In genomic region chr13:51125495-51126226, GRCh38 we compare ENCODE assay signal across 8 cellular contexts. TPM values are rescaled to one million over a fixed set of nuclear protein-coding genes. Genes with fewer than 3 reads are reported as not detected.
A peak's percentile ranks its signal among the peaks of the same experiment; 100 is the strongest.
DNase-seq lines count a peak whose midpoint lies in the region; ATAC-seq and TF ChIP-seq lines count a peak whose summit lies in the region.

No MANE protein-coding gene starts in this region.

- no peaks in the 10 kb centered on the region for H3K36me3 ChIP-seq in breast epithelium

- peaks cover 0 to 4% of the 10 kb centered on the region in 2 donors for H3K9me3 ChIP-seq in breast epithelium

- H3K27ac ChIP-seq in breast epithelium = no peak overlapping the region

- peak; percentile 82 for ATAC-seq in HG02588 (IDR thresholded peaks at IDR 0.05; ENCODE audit: unreplicated experiment)

- peak; percentile 48 to 64 (median 49) for TF ChIP-seq CTCF in breast epithelium (IDR thresholded peaks at IDR 0.05)

- TF ChIP-seq POLR2A in breast epithelium (IDR thresholded peaks at IDR 0.05) = no peak

- no peaks in the 10 kb centered on the region for H3K27me3 ChIP-seq in breast epithelium

- intact Hi-C loops in breast epithelium (cut with DNase I; ENCODE audit: low total_unique reads) = no loop called here

- peak; percentile 74 for DNase-seq in activated effector memory CD4-positive, alpha-beta T cell treated with anti-CD3 and anti-CD28 coated beads, Interleukin-2, amount 50 U/mL, for 16 hours
- no peak for DNase-seq in activated effector memory CD4-positive, alpha-beta T cell treated with Interleukin-2 at 50 U/mL for 16 hours
- DNase-seq in NCI-H1048 (lab: John Stamatoyannopoulos, UW) = peak; percentile 20
- DNase-seq in SK-N-DZ (ENCODE audit: low spot score) = peak; percentile 79
- no peak for DNase-seq in breast epithelium (ENCODE audit: low spot score in 2 of 2)
- DNase-seq in kidney glomerular epithelial cell (lab: John Stamatoyannopoulos, UW) = peak; percentile 7
- DNase-seq in stimulated activated CD4-positive, alpha-beta T cell treated with anti-CD3 and anti-CD28 coated beads, Interleukin-4, amount 100 ng/mL, for 48 hours (ENCODE audit: low read depth in 2 of 2) = peak; percentile 16 to 33

- no peaks in the 10 kb centered on the region for H3K4me1 ChIP-seq in breast epithelium

- H3K4me3 ChIP-seq in breast epithelium = no peak overlapping the region

RNA-seq across cellular contexts. Expression of gene C13orf42, which starts 14.6 kb away (rescaled TPM):
- polyA plus RNA-seq in SK-N-DZ (2014; cell fraction: cytosol; rRNA removed) = not detected in 2 replicates
- polyA plus RNA-seq in SK-N-DZ (2014; cell fraction: nucleus; rRNA removed) = 0.12 TPM in 1 of 2 replicates, not detected in the other
- total RNA-seq in breast epithelium = not detected

Comparison
In these comparisons a context has a peak if more than half of its experiments do, and no peak if none do; other contexts are left out.
1. DNase-seq: peak in activated effector memory CD4-positive, alpha-beta T cell treated with anti-CD3 and anti-CD28 coated beads, Interleukin-2, amount 50 U/mL, for 16 hours (single experiment), NCI-H1048 (single experiment), SK-N-DZ (single experiment), kidney glomerular epithelial cell (single experiment) and stimulated activated CD4-positive, alpha-beta T cell treated with anti-CD3 and anti-CD28 coated beads, Interleukin-4, amount 100 ng/mL, for 48 hours (2 of 2); none in activated effector memory CD4-positive, alpha-beta T cell treated with Interleukin-2 at 50 U/mL for 16 hours (single experiment) and breast epithelium (0 of 2).